ENCODE assay signal across 1 cellular context in the genomic region with DNA sequence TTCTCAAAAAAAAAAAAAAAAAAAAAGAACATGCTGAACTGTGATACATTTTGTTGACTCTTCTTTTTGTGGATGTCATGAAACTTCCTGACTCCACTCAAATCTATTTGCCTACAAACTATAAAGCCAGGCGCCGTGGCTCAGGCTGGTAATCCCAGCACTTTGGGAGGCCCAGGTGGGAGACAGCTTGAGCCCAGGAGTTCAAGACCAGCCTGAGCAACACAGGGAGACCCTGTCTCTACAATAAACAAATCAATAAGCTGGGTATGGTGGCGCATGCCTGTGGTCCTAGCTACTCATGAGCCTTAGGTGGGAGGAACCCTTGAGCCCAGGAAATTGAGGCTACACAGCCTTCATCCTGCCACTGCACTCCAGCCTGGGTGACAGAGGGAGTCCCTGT.
TF ChIP-seq lines count a peak whose summit lies in the region.

No MANE protein-coding gene starts in this region.

TF ChIP-seq in IMR-90, 13 proteins besides CTCF, POLR2A, EP300 and RAD21 (continued from another document):
- TF ChIP-seq NFE2L2 (IDR thresholded peaks at IDR 0.05; ENCODE audit: low read depth, low read length) (no peak), MAZ (IDR thresholded peaks at IDR 0.05; ENCODE audit: borderline replicate concordance, low read depth, low read length) (no peak), ELK1 (IDR thresholded peaks at IDR 0.05; ENCODE audit: borderline replicate concordance, low read depth, low read length) (no peak), MXI1 (IDR thresholded peaks at IDR 0.05; ENCODE audit: borderline replicate concordance, low read depth, low read length) (no peak), FOS (IDR thresholded peaks at IDR 0.05; ENCODE audit: low read depth, low read length) (no peak)
